ENCODE assay signal across 20 cellular contexts in the genomic region with DNA sequence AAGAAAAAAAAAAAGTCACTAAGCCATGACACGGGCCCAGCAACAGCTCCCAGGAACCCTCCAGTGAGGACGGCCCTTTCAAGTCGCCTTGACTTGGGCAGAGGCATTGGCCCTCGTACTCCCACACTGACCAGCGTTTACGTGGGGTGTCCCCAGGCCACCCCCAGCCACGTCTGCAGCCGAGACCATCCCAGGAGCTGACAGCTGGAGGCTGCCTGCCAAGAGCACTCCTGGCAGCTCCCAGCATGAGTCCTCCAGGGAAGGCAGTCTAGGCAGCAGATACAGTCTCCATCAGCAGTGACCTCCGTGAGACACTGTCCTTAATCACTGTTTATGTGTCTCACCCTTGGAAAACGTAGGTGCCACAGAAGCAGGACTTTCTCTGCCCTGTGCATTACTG.
DNase-seq lines count a peak whose midpoint lies in the region; ATAC-seq, FAIRE-seq and TF ChIP-seq lines count a peak whose summit lies in the region.
"Had no signal": no experiment of that assay in that cellular context is flagged by ENCODE, and none has a peak within 500 bp of the region (broad histone marks: within the 10 kb centered on the region; RNA-seq: fewer than 3 reads in every experiment).

No MANE protein-coding gene starts in this region.

- intact Hi-C loops in Right ventricle myocardium superior (cut with DNase I) (no loop called here), left ventricle myocardium inferior (cut with micrococcal nuclease) (no loop called here), upper lobe of right lung (cut with DNase I) (no loop called here)

- DNase-seq in Right ventricle myocardium superior (no peak), left ventricle myocardium inferior (no peak), islet precursor cell (peak; percentile 52), neuronal stem cell (ENCODE audit: low spot score) (no peak), upper lobe of right lung (no peak), frontal cortex (ENCODE audit: low spot score in 2 of 2) (no peak), NOMO-1 (lab: John Stamatoyannopoulos, UW; ENCODE audit: unreplicated experiment in 2 of 2) (no peak)
- DNase-seq: GOT3, IMR-90, NCI-H1105 treated with DMSO at 0.1 percent for 48 hours, NCI-H187, NCI-H2107, NCI-H446 treated with DMSO at 0.1 percent for 48 hours, NCI-H526 treated with DMSO at 0.1 percent for 48 hours had no signal

- no peak overlapping the region for H2BK15ac ChIP-seq in neuronal stem cell (ENCODE audit: low read length)

- no peak overlapping the region for H3K4ac ChIP-seq in neuronal stem cell (ENCODE audit: low read length)

- H3K79me1 ChIP-seq in neuronal stem cell (ENCODE audit: low read depth, low read length): no peaks in the 10 kb centered on the region

- H3K27me3 ChIP-seq in left ventricle myocardium inferior (ENCODE audit: low read depth): no peaks in the 10 kb centered on the region
- H3K27me3 ChIP-seq in neuronal stem cell (ENCODE audit: control insufficient read depth in 3 of 3, insufficient read depth in 3 of 3, low read depth in 1 of 3, low read length in 3 of 3): no peaks in the 10 kb centered on the region
- no peaks in the 10 kb centered on the region for H3K27me3 ChIP-seq in upper lobe of right lung
- H3K27me3 ChIP-seq in gastroesophageal sphincter: no peaks in the 10 kb centered on the region
- H3K27me3 ChIP-seq: Peyer's patch, SJSA1 had no signal

- no peak overlapping the region for H2AFZ ChIP-seq in neuronal stem cell (ENCODE audit: low read length)

- peak overlapping the region; percentile 17 for H3K14ac ChIP-seq in neuronal stem cell (ENCODE audit: low read length)

- H3K27ac ChIP-seq in left ventricle myocardium inferior (replicated peaks) (no peak overlapping the region), neuronal stem cell (replicated peaks; ENCODE audit: low read length) (no peak overlapping the region), upper lobe of right lung (no peak overlapping the region), gastroesophageal sphincter (no peak overlapping the region)
- H3K27ac ChIP-seq: C4-2B, Peyer's patch, SJSA1 had no signal

- H3K4me3 ChIP-seq in left ventricle myocardium inferior (no peak overlapping the region), neuronal stem cell (ENCODE audit: low read length in 2 of 2) (no peak overlapping the region), upper lobe of right lung (no peak overlapping the region), gastroesophageal sphincter (no peak overlapping the region)
- H3K4me3 ChIP-seq: Peyer's patch, SJSA1 had no signal

- no peak for TF ChIP-seq POLR2A in gastroesophageal sphincter (IDR thresholded peaks at IDR 0.05)

- no peak overlapping the region for H3K4me2 ChIP-seq in neuronal stem cell (ENCODE audit: insufficient read depth, low read length, poor library complexity, severe bottlenecking)

- H3K36me3 ChIP-seq in left ventricle myocardium inferior (no peaks in the 10 kb centered on the region), neuronal stem cell (replicated peaks in 1 of 2; ENCODE audit: control insufficient read depth in 2 of 2, insufficient read depth in 2 of 2, low read length in 2 of 2) (no peaks in the 10 kb centered on the region), upper lobe of right lung (no peaks in the 10 kb centered on the region), gastroesophageal sphincter (no peaks in the 10 kb centered on the region)
- H3K36me3 ChIP-seq: Peyer's patch, SJSA1 had no signal

- H4K91ac ChIP-seq in neuronal stem cell (ENCODE audit: low read depth, low read length, poor library complexity): no peak overlapping the region

- H3K4me1 ChIP-seq in left ventricle myocardium inferior (no peaks in the 10 kb centered on the region), neuronal stem cell (ENCODE audit: control insufficient read depth in 2 of 2, insufficient read depth in 1 of 2, low read depth in 1 of 2, low read length in 2 of 2) (peaks cover 6 to 10% of the 10 kb centered on the region in 2 donors), upper lobe of right lung (no peaks in the 10 kb centered on the region), gastroesophageal sphincter (no peaks in the 10 kb centered on the region)
- H3K4me1 ChIP-seq: Peyer's patch, SJSA1 had no signal

- H3K9ac ChIP-seq in neuronal stem cell (ENCODE audit: low read depth, low read length, poor library complexity): no peak overlapping the region

- H2BK12ac ChIP-seq in neuronal stem cell (ENCODE audit: low read length): peak overlapping the region; percentile 94

- no peaks in the 10 kb centered on the region for H3K9me3 ChIP-seq in left ventricle myocardium inferior (replicated peaks)
- H3K9me3 ChIP-seq in neuronal stem cell (replicated peaks in 1 of 2; ENCODE audit: control insufficient read depth in 2 of 2, insufficient read depth in 1 of 2, low read depth in 1 of 2, low read length in 2 of 2): peaks cover 0 to 2% of the 10 kb centered on the region in 2 donors
- no peaks in the 10 kb centered on the region for H3K9me3 ChIP-seq in upper lobe of right lung
- H3K9me3 ChIP-seq in gastroesophageal sphincter: no peaks in the 10 kb centered on the region
- H3K9me3 ChIP-seq: Peyer's patch, SJSA1 had no signal

- no peak overlapping the region for H3K23ac ChIP-seq in neuronal stem cell (ENCODE audit: low read depth, low read length, poor library complexity)

- ATAC-seq in Right ventricle myocardium superior (ENCODE audit: poor library complexity): peak; percentile 72
- peak; percentile 10 for ATAC-seq in upper lobe of right lung
- ATAC-seq in gastroesophageal sphincter: no peak

- H4K8ac ChIP-seq in neuronal stem cell (ENCODE audit: low read depth, low read length): no peak overlapping the region

- no peak overlapping the region for H2BK120ac ChIP-seq in neuronal stem cell (ENCODE audit: low read depth, low read length)

- no peak for TF ChIP-seq EP300 in gastroesophageal sphincter (IDR thresholded peaks at IDR 0.05)

- H3K18ac ChIP-seq in neuronal stem cell (ENCODE audit: low read length): peak overlapping the region; percentile 83

- no CpG with 5 or more reads among the region's 10 CpGs for whole genome bisulfite sequencing in neuronal stem cell (ENCODE audit: extremely low coverage in 2 of 2, insufficient read length in 2 of 2, insufficient replicate concordance in 1 of 2), 2 donors
- WGBS in gastroesophageal sphincter (ENCODE audit: low coverage in 1 of 2), 2 donors: 44 to 59% methylated on average over 3 to 7 of the region's 10 CpGs

- peak overlapping the region; percentile 90 for H2AK5ac ChIP-seq in neuronal stem cell (ENCODE audit: low read depth, low read length)

- TF ChIP-seq CTCF in left ventricle myocardium inferior (IDR thresholded peaks at IDR 0.05; ENCODE audit: borderline replicate concordance) (no peak), upper lobe of right lung (IDR thresholded peaks at IDR 0.05) (no peak), gastroesophageal sphincter (IDR thresholded peaks at IDR 0.05) (no peak)

- H2BK5ac ChIP-seq in neuronal stem cell (ENCODE audit: low read length): peak overlapping the region; percentile 87

- FAIRE-seq in frontal cortex (lab: Jason Lieb, UNC): no peak
- FAIRE-seq: A204.1, G401.6 had no signal
